In genomic region chr1:25486602-25487001, GRCh38 we compare ENCODE assay signal across 1 cellular context.
TF ChIP-seq lines count a peak whose summit lies in the region.

No MANE protein-coding gene starts in this region.

TF ChIP-seq in GM23338, 12 proteins besides CTCF, POLR2A, EP300 and RAD21 (continued from another document):
- TF ChIP-seq ZNF462 (CRISPR knock-in tag; IDR thresholded peaks at IDR 0.05): no peak
- no peak for TF ChIP-seq ZNF331 (CRISPR knock-in tag; IDR thresholded peaks at IDR 0.05; ENCODE audit: low read depth)
- no peak for TF ChIP-seq REST (IDR thresholded peaks at IDR 0.05; ENCODE audit: unreplicated experiment)
- TF ChIP-seq JUNB (IDR thresholded peaks at IDR 0.05; ENCODE audit: unreplicated experiment): no peak
